26 cellular contexts compared by ENCODE assay signal in genomic region chr21:37993071-37993470, GRCh38.
"Had no signal": no experiment of that assay in that cellular context is flagged by ENCODE, and none has a peak within 500 bp of the region (broad histone marks: within the 10 kb centered on the region; RNA-seq: fewer than 3 reads in every experiment).

No MANE protein-coding gene starts in this region.

- FAIRE-seq: urothelium cell line had no signal

- H3K27ac ChIP-seq: stomach, suprapubic skin, testis, thoracic aorta, thyroid gland, tibial artery, tibial nerve, transverse colon, upper lobe of left lung, upper lobe of right lung, uterus, vagina had no signal

- H3K27me3 ChIP-seq: testis, thyroid gland, tibial artery, tibial nerve, upper lobe of left lung, upper lobe of right lung, uterus, vagina had no signal

- ATAC-seq: stimulated activated effector memory CD8-positive, alpha-beta T cell treated with anti-CD3 and anti-CD28 coated beads, Interleukin-12 subunit alpha, Interleukin-12 subunit beta, amount 100 ng/mL, for 72 hours; stimulated activated memory B cell treated with anti-CD40 and anti-IgM and Interleukin-4, amounts not matched to agents 10 μg/mL and 1 μg/mL and 100 μg/mL, for 72 hours; stimulated activated naive B cell treated with anti-CD40 and anti-IgM and Interleukin-4, amounts not matched to agents 10 μg/mL and 1 μg/mL and 100 μg/mL, for 72 hours; stimulated activated naive CD8-positive, alpha-beta T cell treated with anti-CD3 and anti-CD28 coated beads, Interleukin-15, amount 100 ng/mL, for 72 hours; stimulated activated naive CD8-positive, alpha-beta T cell treated with anti-CD3 and anti-CD28 coated beads, Interleukin-15, Interleukin-2, amounts not matched to agents 100 U/mL and 50 U/mL, for 24 hours; upper lobe of right lung had no signal

- H3K9me3 ChIP-seq: stomach, suprapubic skin, testis, thoracic aorta, thyroid gland, tibial artery, tibial nerve, transverse colon, upper lobe of left lung, upper lobe of right lung, uterus, vagina had no signal

- H3K4me3 ChIP-seq: stomach, suprapubic skin, testis, thoracic aorta, thyroid gland, tibial artery, tibial nerve, transverse colon, upper lobe of left lung, upper lobe of right lung, uterus, vagina had no signal

- DNase-seq: stimulated activated CD4-positive, alpha-beta T cell treated with anti-CD3 and anti-CD28 coated beads, Interleukin-2, amount 100 ng/mL, for 48 hours; stimulated activated CD4-positive, alpha-beta T cell treated with anti-CD3 and anti-CD28 coated beads, Interleukin-4, amount 100 ng/mL, for 1 hour; stimulated activated CD4-positive, alpha-beta T cell treated with anti-CD3 and anti-CD28 coated beads, Interleukin-4, amount 100 ng/mL, for 24 hours; stimulated activated CD4-positive, alpha-beta T cell treated with anti-CD3 and anti-CD28 coated beads, Interleukin-4, amount 100 ng/mL, for 4 hours; stimulated activated CD8-positive, alpha-beta memory T cell treated with anti-CD3 and anti-CD28 coated beads, Interleukin-4, amount 100 ng/mL, for 48 hours; stimulated activated naive B cell treated with anti-CD40 and anti-IgM and Interleukin-4, amounts not matched to agents 10 μg/mL and 1 μg/mL and 100 μg/mL, for 72 hours; stimulated activated naive CD4-positive, alpha-beta T cell; stimulated activated naive CD4-positive, alpha-beta T cell treated with Interleukin-2 at 50 U/mL for 16 hours; stimulated activated naive CD8-positive, alpha-beta T cell treated with anti-CD3 and anti-CD28 coated beads, Interleukin-15, amount 100 ng/mL, for 72 hours; stimulated activated naive CD8-positive, alpha-beta T cell treated with anti-CD3 and anti-CD28 coated beads, Interleukin-15, Interleukin-2, amounts not matched to agents 100 U/mL and 50 U/mL, for 24 hours; stomach; substantia nigra; testis; thyroid gland; tibial artery; transverse colon; upper lobe of left lung; upper lobe of right lung; uterus had no signal

- H3K4me1 ChIP-seq: stomach, suprapubic skin, thyroid gland, tibial artery, tibial nerve, transverse colon, upper lobe of left lung, upper lobe of right lung, uterus, vagina had no signal

- H3K36me3 ChIP-seq: stomach, suprapubic skin, thoracic aorta, thyroid gland, tibial artery, tibial nerve, transverse colon, upper lobe of left lung, upper lobe of right lung, uterus, vagina had no signal
